In the genomic region with DNA sequence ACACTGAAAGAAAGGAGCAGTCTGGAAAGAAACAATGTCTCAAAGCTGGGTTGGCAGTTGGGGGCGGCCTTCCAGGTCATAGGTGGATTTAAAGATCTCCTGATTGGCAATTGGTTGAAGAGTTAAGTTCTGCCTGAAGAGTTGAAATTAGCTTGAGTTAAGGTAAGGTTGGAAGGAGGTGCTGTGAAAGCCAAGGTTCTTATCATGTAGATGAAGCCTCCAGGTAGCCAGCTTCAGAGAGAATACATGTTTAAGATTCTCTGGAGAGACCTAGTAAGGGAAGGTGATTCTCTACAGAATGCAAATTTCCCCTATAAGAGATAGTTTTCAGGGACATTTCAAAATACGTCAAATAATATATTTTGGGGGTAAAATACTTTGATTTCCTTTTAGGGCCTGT, we compare ENCODE assay signal across 33 cellular contexts.
"Had no signal": no experiment of that assay in that cellular context is flagged by ENCODE, and none has a peak within 500 bp of the region (broad histone marks: within the 10 kb centered on the region; RNA-seq: fewer than 3 reads in every experiment).

No MANE protein-coding gene starts in this region.

- ATAC-seq: activated CD4-positive, alpha-beta T cell treated with anti-CD3 and anti-CD28 coated beads for 36 hours; activated CD8-positive, alpha-beta memory T cell treated with anti-CD3 and anti-CD28 coated beads, Interleukin-2, amount 10 ng/mL, durations not matched to agents 7 days and 5 days; activated CD8-positive, alpha-beta T cell treated with anti-CD3 and anti-CD28 coated beads, Interleukin-2, amount 10 ng/mL, durations not matched to agents 7 days and 5 days; activated naive CD4-positive, alpha-beta T cell treated with anti-CD3 and anti-CD28 coated beads, Interleukin-2, amount 50 U/mL, for 72 hours; effector memory CD8-positive, alpha-beta T cell; gastroesophageal sphincter; T-helper 17 cell had no signal

- H3K27ac Mint-ChIP-seq: activated CD4-positive, alpha-beta memory T cell treated with anti-CD3 and anti-CD28 coated beads for 36 hours; activated CD4-positive, alpha-beta T cell treated with anti-CD3 and anti-CD28 coated beads for 36 hours; activated CD4-positive, alpha-beta T cell treated with anti-CD3 and anti-CD28 coated beads, Interleukin-2, amount 10 ng/mL, durations not matched to agents 24 days and 14 days; activated CD8-positive, alpha-beta memory T cell treated with anti-CD3 and anti-CD28 coated beads, Interleukin-2, amount 10 ng/mL, durations not matched to agents 7 days and 5 days; activated CD8-positive, alpha-beta T cell treated with anti-CD3 and anti-CD28 coated beads, Interleukin-2, amount 10 ng/mL, durations not matched to agents 7 days and 5 days; activated naive CD4-positive, alpha-beta T cell treated with anti-CD3 and anti-CD28 coated beads, Interleukin-2, amount 10 ng/mL, durations not matched to agents 7 days and 5 days; activated naive CD4-positive, alpha-beta T cell treated with anti-CD3 and anti-CD28 coated beads, Interleukin-2, amount 50 U/mL, for 72 hours; activated naive CD8-positive, alpha-beta T cell treated with anti-CD3 and anti-CD28 coated beads, Interleukin-2, amount 10 ng/mL, durations not matched to agents 7 days and 5 days; activated T-helper 1 cell treated with anti-CD3 and anti-CD28 coated beads, Interleukin-12 subunit alpha, Interleukin-12 subunit beta, Interleukin-2, Interleukin-4 antibody, amounts not matched to agents 30 ng/mL and 10 ng/mL and 1 ng/mL, durations not matched to agents 14 hours and 24 hours and 36 hours; activated T-helper 2 cell treated with anti-CD3 and anti-CD28 coated beads, Interferon-gamma antibody, Interleukin-2, Interleukin-4, amounts not matched to agents 10 μg/mL and 5 μg/mL and 100 μg/mL, durations not matched to agents 14 hours and 24 hours and 36 hours; brain; dendritic cell treated with granulocyte-macrophage colony-stimulating factor and Interleukin-4, amounts not matched to agents 40 ng/mL and 50 ng/mL, for 4 days; effector memory CD8-positive, alpha-beta T cell; T-helper 17 cell; T-helper 2 cell treated with Interferon-gamma antibody and Interleukin-4, amounts not matched to agents 5 μg/mL and 100 μg/mL, for 36 hours had no signal

- H3K4me3 Mint-ChIP-seq: activated CD4-positive, alpha-beta memory T cell treated with anti-CD3 and anti-CD28 coated beads for 36 hours; activated CD4-positive, alpha-beta T cell treated with anti-CD3 and anti-CD28 coated beads for 36 hours; activated CD4-positive, alpha-beta T cell treated with anti-CD3 and anti-CD28 coated beads, Interleukin-2, amount 10 ng/mL, durations not matched to agents 24 days and 14 days; activated CD8-positive, alpha-beta memory T cell treated with anti-CD3 and anti-CD28 coated beads, Interleukin-2, amount 10 ng/mL, durations not matched to agents 7 days and 5 days; activated CD8-positive, alpha-beta T cell treated with anti-CD3 and anti-CD28 coated beads, Interleukin-2, amount 10 ng/mL, durations not matched to agents 7 days and 5 days; activated naive CD4-positive, alpha-beta T cell treated with anti-CD3 and anti-CD28 coated beads, Interleukin-2, amount 10 ng/mL, durations not matched to agents 7 days and 5 days; activated naive CD8-positive, alpha-beta T cell treated with anti-CD3 and anti-CD28 coated beads, Interleukin-2, amount 10 ng/mL, durations not matched to agents 7 days and 5 days; activated T-helper 1 cell treated with anti-CD3 and anti-CD28 coated beads, Interleukin-12 subunit alpha, Interleukin-12 subunit beta, Interleukin-2, Interleukin-4 antibody, amounts not matched to agents 30 ng/mL and 10 ng/mL and 1 ng/mL, durations not matched to agents 14 hours and 24 hours and 36 hours; brain; central memory CD8-positive, alpha-beta T cell; dendritic cell treated with granulocyte-macrophage colony-stimulating factor and Interleukin-4, amounts not matched to agents 40 ng/mL and 50 ng/mL, for 4 days; effector memory CD8-positive, alpha-beta T cell; T-helper 17 cell; T-helper 2 cell treated with Interferon-gamma antibody and Interleukin-4, amounts not matched to agents 5 μg/mL and 100 μg/mL, for 36 hours had no signal

- H3K36me3 Mint-ChIP-seq: activated CD4-positive, alpha-beta memory T cell treated with anti-CD3 and anti-CD28 coated beads for 36 hours; activated CD8-positive, alpha-beta memory T cell treated with anti-CD3 and anti-CD28 coated beads, Interleukin-2, amount 10 ng/mL, durations not matched to agents 7 days and 5 days; activated naive CD4-positive, alpha-beta T cell treated with anti-CD3 and anti-CD28 coated beads, Interleukin-2, amount 10 ng/mL, durations not matched to agents 7 days and 5 days; activated naive CD4-positive, alpha-beta T cell treated with anti-CD3 and anti-CD28 coated beads, Interleukin-2, amount 50 U/mL, for 72 hours; activated naive CD8-positive, alpha-beta T cell treated with anti-CD3 and anti-CD28 coated beads, Interleukin-2, amount 10 ng/mL, durations not matched to agents 7 days and 5 days; brain had no signal

- H3K4me1 Mint-ChIP-seq: activated CD4-positive, alpha-beta T cell treated with anti-CD3 and anti-CD28 coated beads for 36 hours; activated CD4-positive, alpha-beta T cell treated with anti-CD3 and anti-CD28 coated beads, Interleukin-2, amount 10 ng/mL, durations not matched to agents 24 days and 14 days; activated CD8-positive, alpha-beta memory T cell treated with anti-CD3 and anti-CD28 coated beads, Interleukin-2, amount 10 ng/mL, durations not matched to agents 7 days and 5 days; activated naive CD4-positive, alpha-beta T cell treated with anti-CD3 and anti-CD28 coated beads, Interleukin-2, amount 10 ng/mL, durations not matched to agents 7 days and 5 days; activated naive CD8-positive, alpha-beta T cell treated with anti-CD3 and anti-CD28 coated beads, Interleukin-2, amount 10 ng/mL, durations not matched to agents 7 days and 5 days; central memory CD8-positive, alpha-beta T cell; T-helper 17 cell had no signal

- H3K36me3 ChIP-seq: ascending aorta, esophagus squamous epithelium, gastroesophageal sphincter, WERI-Rb-1 had no signal

- H3K27me3 ChIP-seq: ascending aorta, esophagus squamous epithelium, gastroesophageal sphincter had no signal

- H3K4me1 ChIP-seq: esophagus squamous epithelium had no signal

- DNase-seq: activated CD4-positive, alpha-beta memory T cell treated with anti-CD3 and anti-CD28 coated beads for 36 hours; activated CD4-positive, alpha-beta T cell treated with anti-CD3 and anti-CD28 coated beads for 36 hours; activated CD4-positive, alpha-beta T cell treated with anti-CD3 and anti-CD28 coated beads, Interleukin-2, amount 10 ng/mL, durations not matched to agents 24 days and 14 days; activated CD4-positive, CD25-positive, alpha-beta regulatory T cell; activated CD4-positive, CD25-positive, alpha-beta regulatory T cell treated with anti-CD3 and anti-CD28 coated beads, Interleukin-2, amount 50 U/mL, for 72 hours; activated CD8-positive, alpha-beta memory T cell treated with anti-CD3 and anti-CD28 coated beads, Interleukin-2, amount 10 ng/mL, durations not matched to agents 7 days and 5 days; activated CD8-positive, alpha-beta memory T cell treated with anti-CD3 and anti-CD28 coated beads, Interleukin-2, amount 50 U/mL, for 4 hours; activated CD8-positive, alpha-beta T cell treated with anti-CD3 and anti-CD28 coated beads, Interleukin-2, amount 10 ng/mL, durations not matched to agents 7 days and 5 days; activated effector memory CD4-positive, alpha-beta T cell treated with anti-CD3 and anti-CD28 coated beads, Interleukin-2, amount 50 U/mL, for 16 hours; activated naive CD4-positive, alpha-beta T cell; activated naive CD4-positive, alpha-beta T cell treated with anti-CD3 and anti-CD28 coated beads, Interleukin-2, amount 10 ng/mL, durations not matched to agents 7 days and 5 days; activated naive CD8-positive, alpha-beta T cell treated with anti-CD3 and anti-CD28 coated beads, Interleukin-2, amount 10 ng/mL, durations not matched to agents 7 days and 5 days; activated T-cell treated with anti-CD3 and anti-CD28 coated beads, Interleukin-2, amount 50 U/mL, for 1 hour; activated T-cell treated with anti-CD3 and anti-CD28 coated beads, Interleukin-2, amount 50 U/mL, for 48 hours; effector CD4-positive, alpha-beta T cell; effector memory CD8-positive, alpha-beta T cell; erythroblast; esophagus squamous epithelium; foreskin melanocyte; T-helper 1 cell; T-helper 17 cell; T1000; WERI-Rb-1 had no signal

- H3K27ac ChIP-seq: ascending aorta, coronary artery, esophagus squamous epithelium, gastroesophageal sphincter, WERI-Rb-1 had no signal

- H3K4me3 ChIP-seq: ascending aorta, coronary artery, esophagus squamous epithelium, gastroesophageal sphincter had no signal

- H3K27me3 Mint-ChIP-seq: activated CD4-positive, alpha-beta memory T cell treated with anti-CD3 and anti-CD28 coated beads for 36 hours; activated CD4-positive, alpha-beta T cell treated with anti-CD3 and anti-CD28 coated beads for 36 hours; activated CD8-positive, alpha-beta memory T cell treated with anti-CD3 and anti-CD28 coated beads, Interleukin-2, amount 10 ng/mL, durations not matched to agents 7 days and 5 days; activated naive CD4-positive, alpha-beta T cell treated with anti-CD3 and anti-CD28 coated beads, Interleukin-2, amount 10 ng/mL, durations not matched to agents 7 days and 5 days; activated naive CD8-positive, alpha-beta T cell treated with anti-CD3 and anti-CD28 coated beads, Interleukin-2, amount 10 ng/mL, durations not matched to agents 7 days and 5 days; dendritic cell treated with granulocyte-macrophage colony-stimulating factor and Interleukin-4, amounts not matched to agents 40 ng/mL and 50 ng/mL, for 4 days had no signal

- H3K9me3 Mint-ChIP-seq: activated CD4-positive, alpha-beta memory T cell treated with anti-CD3 and anti-CD28 coated beads for 36 hours; activated CD4-positive, alpha-beta T cell treated with anti-CD3 and anti-CD28 coated beads, Interleukin-2, amount 10 ng/mL, durations not matched to agents 24 days and 14 days; activated naive CD4-positive, alpha-beta T cell treated with anti-CD3 and anti-CD28 coated beads, Interleukin-2, amount 10 ng/mL, durations not matched to agents 7 days and 5 days; activated naive CD4-positive, alpha-beta T cell treated with anti-CD3 and anti-CD28 coated beads, Interleukin-2, amount 50 U/mL, for 72 hours; activated T-helper 1 cell treated with anti-CD3 and anti-CD28 coated beads, Interleukin-12 subunit alpha, Interleukin-12 subunit beta, Interleukin-2, Interleukin-4 antibody, amounts not matched to agents 30 ng/mL and 10 ng/mL and 1 ng/mL, durations not matched to agents 14 hours and 24 hours and 36 hours; activated T-helper 2 cell treated with anti-CD3 and anti-CD28 coated beads, Interferon-gamma antibody, Interleukin-2, Interleukin-4, amounts not matched to agents 10 μg/mL and 5 μg/mL and 100 μg/mL, durations not matched to agents 14 hours and 24 hours and 36 hours; brain; central memory CD8-positive, alpha-beta T cell; dendritic cell treated with granulocyte-macrophage colony-stimulating factor and Interleukin-4, amounts not matched to agents 40 ng/mL and 50 ng/mL, for 4 days; effector memory CD8-positive, alpha-beta T cell; T-helper 2 cell treated with Interferon-gamma antibody and Interleukin-4, amounts not matched to agents 5 μg/mL and 100 μg/mL, for 36 hours had no signal

- H3K9me3 ChIP-seq: ascending aorta, esophagus squamous epithelium, gastroesophageal sphincter had no signal
